Comparison of ENCODE assay signal across 16 cellular contexts in the genomic region with DNA sequence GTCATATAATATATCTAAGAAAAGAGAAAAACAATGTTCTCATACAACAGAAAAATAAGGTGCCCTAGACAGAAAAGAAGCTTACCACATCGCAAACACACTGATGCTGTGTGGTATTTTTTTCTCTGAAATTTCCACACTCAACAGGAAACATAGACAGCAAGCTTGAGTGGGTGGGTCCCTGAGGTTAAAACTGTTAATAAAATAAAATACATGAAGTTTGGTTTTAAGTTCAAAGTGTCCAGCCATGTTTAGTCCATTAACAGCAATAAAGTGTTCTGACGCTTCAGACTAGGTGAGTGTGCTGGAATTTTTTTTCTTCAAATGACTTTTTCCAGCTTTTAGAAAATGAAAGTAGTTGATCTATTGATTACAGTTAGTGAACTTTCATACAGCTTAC.
A peak's percentile ranks its signal among the peaks of the same experiment; 100 is the strongest.
DNase-seq lines count a peak whose midpoint lies in the region; ATAC-seq, FAIRE-seq and TF ChIP-seq lines count a peak whose summit lies in the region.
"Had no signal": no experiment of that assay in that cellular context is flagged by ENCODE, and none has a peak within 500 bp of the region (broad histone marks: within the 10 kb centered on the region; RNA-seq: fewer than 3 reads in every experiment).

No MANE protein-coding gene starts in this region.

- POLR2A ChIA-PET in activated CD8-positive, alpha-beta T cell treated with anti-CD3 and anti-CD28 coated beads for 36 hours (lab: Charles Lee), result interaction anchor here (0.9 kb wide), 1 partner anchor 111 kb away, joined by 3 read pairs; no protein-coding TSS in a partner anchor
- POLR2A ChIA-PET in Caco-2 (lab: Charles Lee), result no interaction called here

- no peak overlapping the region for H3K4me3 ChIP-seq in Caco-2 (ENCODE audit: low read depth, low read length)
- H3K4me3 ChIP-seq: adrenal gland had no signal

- H3K4me1 ChIP-seq in Caco-2, result no peaks in the 10 kb centered on the region
- H3K4me1 ChIP-seq: adrenal gland, heart left ventricle had no signal

- peaks cover 17% of the 10 kb centered on the region for H3K36me3 Mint-ChIP-seq in activated CD8-positive, alpha-beta T cell treated with anti-CD3 and anti-CD28 coated beads for 36 hours (ENCODE audit: low read depth)
- no peaks in the 10 kb centered on the region for H3K36me3 Mint-ChIP-seq in Caco-2 (ENCODE audit: insufficient read depth, unreplicated experiment)

- no TSS peak for BruUV-seq in Caco-2 (replicated peaks; lab: Mats Ljungman, UMichigan)

- no peaks in the 10 kb centered on the region for H3K27me3 Mint-ChIP-seq in activated CD8-positive, alpha-beta T cell treated with anti-CD3 and anti-CD28 coated beads for 36 hours
- H3K27me3 Mint-ChIP-seq in Caco-2 (ENCODE audit: insufficient read depth, unreplicated experiment), result no peaks in the 10 kb centered on the region
- H3K27me3 Mint-ChIP-seq: stimulated activated naive B cell treated with anti-CD40 and anti-IgM and Interleukin-4, amounts not matched to agents 10 μg/mL and 1 μg/mL and 100 μg/mL, for 72 hours had no signal

- CTCF ChIA-PET in activated CD8-positive, alpha-beta T cell treated with anti-CD3 and anti-CD28 coated beads for 36 hours (lab: Charles Lee), result interaction anchor here (0.6 to 1.3 kb wide), 5 partner anchors 26 to 414 kb away, joined by 3 to 4 read pairs (median 3); no protein-coding TSS in a partner anchor
- CTCF ChIA-PET in Caco-2 (lab: Charles Lee), result no interaction called here

- TF ChIP-seq CTCF in activated CD8-positive, alpha-beta T cell treated with anti-CD3 and anti-CD28 coated beads for 36 hours (IDR thresholded peaks at IDR 0.05), result no peak
- TF ChIP-seq CTCF in Caco-2 (IDR thresholded peaks at IDR 0.05; ENCODE audit: insufficient read depth in 1 of 2, low read depth in 1 of 2, low read length in 1 of 2, severe bottlenecking in 1 of 2, unreplicated experiment in 1 of 2), result no peak

- DNase-seq in CD1c-positive myeloid dendritic cell (ENCODE audit: extremely low spot score) (peak; percentile 33), left lobe of liver (ENCODE audit: low spot score) (no peak), GM19240 (ENCODE audit: insufficient read length, low spot score) (no peak), Caco-2 (no peak)
- DNase-seq in activated CD8-positive, alpha-beta T cell treated with anti-CD3 and anti-CD28 coated beads for 36 hours, result peak; percentile 62
- DNase-seq: adrenal gland; HCEC 1CT; heart left ventricle; left cardiac atrium; SHP77; stimulated activated CD4-positive, alpha-beta T cell treated with anti-CD3 and anti-CD28 coated beads, Interleukin-1b, Interleukin-23, amount 100 ng/mL, for 48 hours; stimulated activated naive B cell treated with anti-CD40 and anti-IgM and Interleukin-4, amounts not matched to agents 10 μg/mL and 1 μg/mL and 100 μg/mL, for 72 hours had no signal

- H3K9me3 Mint-ChIP-seq in activated CD8-positive, alpha-beta T cell treated with anti-CD3 and anti-CD28 coated beads for 36 hours, result no peaks in the 10 kb centered on the region
- H3K9me3 Mint-ChIP-seq in Caco-2 (ENCODE audit: unreplicated experiment), result no peaks in the 10 kb centered on the region
- H3K9me3 Mint-ChIP-seq: stimulated activated naive B cell treated with anti-CD40 and anti-IgM and Interleukin-4, amounts not matched to agents 10 μg/mL and 1 μg/mL and 100 μg/mL, for 72 hours had no signal

- peak; percentile 84 for ATAC-seq in activated CD8-positive, alpha-beta T cell treated with anti-CD3 and anti-CD28 coated beads for 36 hours
- ATAC-seq in left lobe of liver, result peak; percentile 76
- ATAC-seq in GM19463 (IDR thresholded peaks at IDR 0.05; ENCODE audit: unreplicated experiment), result no peak
- no peak for ATAC-seq in GM18505 (IDR thresholded peaks at IDR 0.05; ENCODE audit: unreplicated experiment)
- ATAC-seq: esophagus mucosa; stimulated activated naive B cell treated with anti-CD40 and anti-IgM and Interleukin-4, amounts not matched to agents 10 μg/mL and 1 μg/mL and 100 μg/mL, for 72 hours had no signal

- no peaks in the 10 kb centered on the region for H3K9me3 ChIP-seq in Caco-2
- H3K9me3 ChIP-seq: adrenal gland, heart left ventricle had no signal

- H3K4me1 Mint-ChIP-seq in activated CD8-positive, alpha-beta T cell treated with anti-CD3 and anti-CD28 coated beads for 36 hours (ENCODE audit: low read depth), result peaks cover 56% of the 10 kb centered on the region
- H3K4me1 Mint-ChIP-seq in Caco-2 (ENCODE audit: low read depth, unreplicated experiment), result no peaks in the 10 kb centered on the region
- H3K4me1 Mint-ChIP-seq: stimulated activated naive B cell treated with anti-CD40 and anti-IgM and Interleukin-4, amounts not matched to agents 10 μg/mL and 1 μg/mL and 100 μg/mL, for 72 hours had no signal

- H3K36me3 ChIP-seq in Caco-2 (ENCODE audit: control insufficient read depth, insufficient read depth, low read length), result no peaks in the 10 kb centered on the region
- H3K36me3 ChIP-seq: adrenal gland had no signal

- H3K27ac Mint-ChIP-seq in activated CD8-positive, alpha-beta T cell treated with anti-CD3 and anti-CD28 coated beads for 36 hours, result peak overlapping the region; percentile 92
- H3K27ac Mint-ChIP-seq in Caco-2 (ENCODE audit: unreplicated experiment), result no peak overlapping the region
- H3K27ac Mint-ChIP-seq: stimulated activated naive B cell treated with anti-CD40 and anti-IgM and Interleukin-4, amounts not matched to agents 10 μg/mL and 1 μg/mL and 100 μg/mL, for 72 hours had no signal

- intact Hi-C loops in activated CD8-positive, alpha-beta T cell treated with anti-CD3 and anti-CD28 coated beads for 36 hours (cut with micrococcal nuclease), result no loop called here
- intact Hi-C loops in Caco-2 (cut with micrococcal nuclease; ENCODE audit: unreplicated experiment), result no loop called here

- TF ChIP-seq POLR2A in GM18505 (IDR thresholded peaks at IDR 0.05; ENCODE audit: borderline replicate concordance, extremely low read depth, insufficient read depth, insufficient read length), result no peak

- FAIRE-seq in G401.6 (lab: Jason Lieb, UNC), result peak; percentile 52

- peak overlapping the region; percentile 69 for H3K4me3 Mint-ChIP-seq in activated CD8-positive, alpha-beta T cell treated with anti-CD3 and anti-CD28 coated beads for 36 hours
- no peak overlapping the region for H3K4me3 Mint-ChIP-seq in Caco-2 (ENCODE audit: unreplicated experiment)
- H3K4me3 Mint-ChIP-seq: stimulated activated naive B cell treated with anti-CD40 and anti-IgM and Interleukin-4, amounts not matched to agents 10 μg/mL and 1 μg/mL and 100 μg/mL, for 72 hours had no signal

- no peaks in the 10 kb centered on the region for H3K27me3 ChIP-seq in Caco-2 (replicated peaks; ENCODE audit: control insufficient read depth, insufficient read depth, low read length)
- H3K27me3 ChIP-seq: adrenal gland, heart left ventricle had no signal

Comparison
In these comparisons a context has a peak if more than half of its experiments do, and no peak if none do; other contexts are left out.
1. DNase-seq: peak in CD1c-positive myeloid dendritic cell (single experiment) and activated CD8-positive, alpha-beta T cell treated with anti-CD3 and anti-CD28 coated beads for 36 hours (single experiment); none in left lobe of liver (single experiment), GM19240 (single experiment) and Caco-2 (0 of 2).
2. ATAC-seq: peak in activated CD8-positive, alpha-beta T cell treated with anti-CD3 and anti-CD28 coated beads for 36 hours (single experiment) and left lobe of liver (single experiment); none in GM19463 (single experiment) and GM18505 (single experiment).